ENCODE assay signal across 11 cellular contexts in genomic region chr1:111628153-111628552, GRCh38. TPM values are rescaled to one million over a fixed set of nuclear protein-coding genes. Genes with fewer than 3 reads are reported as not detected.
A peak's percentile ranks its signal among the peaks of the same experiment; 100 is the strongest.
DNase-seq lines count a peak whose midpoint lies in the region; ATAC-seq, FAIRE-seq and TF ChIP-seq lines count a peak whose summit lies in the region.
"Had no signal": no experiment of that assay in that cellular context is flagged by ENCODE, and none has a peak within 500 bp of the region (broad histone marks: within the 10 kb centered on the region; RNA-seq: fewer than 3 reads in every experiment).

No MANE protein-coding gene starts in this region.

- peaks cover 0 to 33% (median 8%) of the 10 kb centered on the region in 11 experiments; a peak in 10 of 22 replicates for H3K36me3 ChIP-seq in BLaER1 treated with 17β-estradiol and CSF1 and Interleukin-3, amounts not matched to agents 10 nM and 100 nM
- no peaks in the 10 kb centered on the region for H3K36me3 ChIP-seq in mesendoderm (ENCODE audit: control insufficient read depth, insufficient read depth, low read length)
- H3K36me3 ChIP-seq in gastrocnemius medialis: no peaks in the 10 kb centered on the region
- no peaks in the 10 kb centered on the region for H3K36me3 ChIP-seq in brain microvascular endothelial cell (replicated peaks)
- H3K36me3 ChIP-seq: prostate gland had no signal

- intact Hi-C loops in activated T-helper 1 cell treated with anti-CD3 and anti-CD28 coated beads, Interleukin-12 subunit alpha, Interleukin-12 subunit beta, Interleukin-2, Interleukin-4 antibody, amounts not matched to agents 30 ng/mL and 10 ng/mL and 1 ng/mL, durations not matched to agents 14 hours and 24 hours and 36 hours (cut with micrococcal nuclease): loop anchor here (5.0 kb wide), 1 partner anchor 84 kb away; no protein-coding TSS in a partner anchor
- intact Hi-C loops in gastrocnemius medialis (cut with DNase I; ENCODE audit: low total_unique reads): no loop called here

- H3K9ac ChIP-seq in BLaER1 treated with 17β-estradiol and CSF1 and Interleukin-3, amounts not matched to agents 10 nM and 100 nM: no peak overlapping the region
- H3K9ac ChIP-seq in mesendoderm (ENCODE audit: low read length): no peak overlapping the region

- no peaks in the 10 kb centered on the region for H3K27me3 ChIP-seq in BLaER1 treated with 17β-estradiol and CSF1 and Interleukin-3, amounts not matched to agents 10 nM and 100 nM
- no peaks in the 10 kb centered on the region for H3K27me3 ChIP-seq in mesendoderm (ENCODE audit: insufficient read depth, low read length, poor library complexity)
- H3K27me3 ChIP-seq in gastrocnemius medialis: no peaks in the 10 kb centered on the region
- H3K27me3 ChIP-seq in brain microvascular endothelial cell (replicated peaks): no peaks in the 10 kb centered on the region

- no peak for DNase-seq in H54 (ENCODE audit: insufficient read length, low spot score)
- DNase-seq in activated T-helper 1 cell treated with anti-CD3 and anti-CD28 coated beads, Interleukin-12 subunit alpha, Interleukin-12 subunit beta, Interleukin-2, Interleukin-4 antibody, amounts not matched to agents 30 ng/mL and 10 ng/mL and 1 ng/mL, durations not matched to agents 14 hours and 24 hours and 36 hours (ENCODE audit: low spot score): no peak
- peak; percentile 25 for DNase-seq in mesendoderm
- no peak for DNase-seq in gastrocnemius medialis
- no peak for DNase-seq in brain microvascular endothelial cell
- no peak for DNase-seq in endothelial cell (ENCODE audit: low spot score)
- DNase-seq: cerebellar nuclear complex, T-helper 9 cell had no signal

- H3K18ac ChIP-seq in mesendoderm (ENCODE audit: low read length): no peak overlapping the region

- H3K27ac Mint-ChIP-seq in activated T-helper 1 cell treated with anti-CD3 and anti-CD28 coated beads, Interleukin-12 subunit alpha, Interleukin-12 subunit beta, Interleukin-2, Interleukin-4 antibody, amounts not matched to agents 30 ng/mL and 10 ng/mL and 1 ng/mL, durations not matched to agents 14 hours and 24 hours and 36 hours: peak overlapping the region; percentile 75
- no peak overlapping the region for H3K27ac Mint-ChIP-seq in endothelial cell (ENCODE audit: unreplicated experiment)

- H2BK15ac ChIP-seq in mesendoderm (replicated peaks; ENCODE audit: low read depth): no peak overlapping the region

- no peak overlapping the region for H2BK120ac ChIP-seq in mesendoderm (ENCODE audit: low read depth, low read length)

- no peaks in the 10 kb centered on the region for H3K9me3 ChIP-seq in BLaER1 treated with 17β-estradiol and CSF1 and Interleukin-3, amounts not matched to agents 10 nM and 100 nM (replicated peaks in 1 of 11)
- H3K9me3 ChIP-seq in gastrocnemius medialis: no peaks in the 10 kb centered on the region
- H3K9me3 ChIP-seq: prostate gland had no signal

- peak overlapping the region; percentile 63 for H3K4me3 Mint-ChIP-seq in activated T-helper 1 cell treated with anti-CD3 and anti-CD28 coated beads, Interleukin-12 subunit alpha, Interleukin-12 subunit beta, Interleukin-2, Interleukin-4 antibody, amounts not matched to agents 30 ng/mL and 10 ng/mL and 1 ng/mL, durations not matched to agents 14 hours and 24 hours and 36 hours
- H3K4me3 Mint-ChIP-seq in endothelial cell (ENCODE audit: unreplicated experiment): no peak overlapping the region

- H3K56ac ChIP-seq in mesendoderm (ENCODE audit: low read length): no peak overlapping the region

- H2AK5ac ChIP-seq in mesendoderm (ENCODE audit: low read length): no peak overlapping the region

- WGBS in mesendoderm (ENCODE audit: extremely low coverage, insufficient coverage, low lambda C conversion rate): no CpG with 5 or more reads among the region's 2 CpGs

- peak overlapping the region in 10 of 11 experiments; percentile 4 to 51 (median 24); a peak in 11 of 22 replicates for H3K4me2 ChIP-seq in BLaER1 treated with 17β-estradiol and CSF1 and Interleukin-3, amounts not matched to agents 10 nM and 100 nM
- H3K4me2 ChIP-seq in mesendoderm (ENCODE audit: low read length): no peak overlapping the region

- H3K79me1 ChIP-seq in mesendoderm (ENCODE audit: low read length): peaks cover 10% of the 10 kb centered on the region

- H3K36me3 Mint-ChIP-seq in activated T-helper 1 cell treated with anti-CD3 and anti-CD28 coated beads, Interleukin-12 subunit alpha, Interleukin-12 subunit beta, Interleukin-2, Interleukin-4 antibody, amounts not matched to agents 30 ng/mL and 10 ng/mL and 1 ng/mL, durations not matched to agents 14 hours and 24 hours and 36 hours (ENCODE audit: low read depth): peaks cover 46% of the 10 kb centered on the region
- H3K36me3 Mint-ChIP-seq in endothelial cell (ENCODE audit: low read depth, unreplicated experiment): no peaks in the 10 kb centered on the region

- peaks cover 90% of the 10 kb centered on the region for H3K4me1 Mint-ChIP-seq in activated T-helper 1 cell treated with anti-CD3 and anti-CD28 coated beads, Interleukin-12 subunit alpha, Interleukin-12 subunit beta, Interleukin-2, Interleukin-4 antibody, amounts not matched to agents 30 ng/mL and 10 ng/mL and 1 ng/mL, durations not matched to agents 14 hours and 24 hours and 36 hours (ENCODE audit: low read depth)
- H3K4me1 Mint-ChIP-seq in endothelial cell (ENCODE audit: unreplicated experiment): peaks cover 7% of the 10 kb centered on the region

- H3K27ac ChIP-seq in BLaER1 treated with 17β-estradiol and CSF1 and Interleukin-3, amounts not matched to agents 10 nM and 100 nM: no peak overlapping the region
- H3K27ac ChIP-seq in mesendoderm (ENCODE audit: low read depth, low read length) (no peak overlapping the region), gastrocnemius medialis (no peak overlapping the region), brain microvascular endothelial cell (no peak overlapping the region)
- H3K27ac ChIP-seq: prostate gland had no signal

- in situ Hi-C loops in gastrocnemius medialis (cut with MboI; ENCODE audit: low sequenced_read_pairs in 4 of 4) (loop anchor here in 1 of 4 donors (10.0 kb wide), 1 partner anchor 123 kb away; the partner anchor contains the start of genes ADORA3 and TMIGD3), brain microvascular endothelial cell (cut with HindIII; ENCODE audit: low pct_ligation_motif_present, low sequenced_read_pairs) (no loop called here)

- H3K4me3 ChIP-seq in BLaER1 treated with 17β-estradiol and CSF1 and Interleukin-3, amounts not matched to agents 10 nM and 100 nM: no peak overlapping the region
- H3K4me3 ChIP-seq in mesendoderm (ENCODE audit: low read length) (no peak overlapping the region), gastrocnemius medialis (no peak overlapping the region), brain microvascular endothelial cell (ENCODE audit: low read depth, low read length) (no peak overlapping the region)
- H3K4me3 ChIP-seq: prostate gland had no signal

- TF ChIP-seq POLR2A in H54 (IDR thresholded peaks at IDR 0.05; ENCODE audit: low read depth, low read length): no peak
- TF ChIP-seq POLR2A in gastrocnemius medialis (IDR thresholded peaks at IDR 0.05): no peak

- no peak for TF ChIP-seq CTCF in gastrocnemius medialis (IDR thresholded peaks at IDR 0.05 in 4 of 5, conservative IDR thresholded peaks at IDR 0.05 in 1 of 5)
- TF ChIP-seq CTCF in brain microvascular endothelial cell (IDR thresholded peaks at IDR 0.05; ENCODE audit: low read depth, low read length, missing control alignments): no peak
- TF ChIP-seq CTCF in endothelial cell (IDR thresholded peaks at IDR 0.05; ENCODE audit: unreplicated experiment): no peak

- H4K8ac ChIP-seq in mesendoderm (ENCODE audit: low read depth, low read length): no peak overlapping the region

- no peak overlapping the region for H2BK5ac ChIP-seq in mesendoderm (ENCODE audit: low read length)

- ATAC-seq in HG02623 (IDR thresholded peaks at IDR 0.05; ENCODE audit: unreplicated experiment) (no peak), gastrocnemius medialis (no peak)

- H3K4ac ChIP-seq in mesendoderm (ENCODE audit: low read depth, low read length): no peak overlapping the region

- H3K23ac ChIP-seq in mesendoderm (ENCODE audit: low read length): no peak overlapping the region

- no peaks in the 10 kb centered on the region for H3K9me3 Mint-ChIP-seq in activated T-helper 1 cell treated with anti-CD3 and anti-CD28 coated beads, Interleukin-12 subunit alpha, Interleukin-12 subunit beta, Interleukin-2, Interleukin-4 antibody, amounts not matched to agents 30 ng/mL and 10 ng/mL and 1 ng/mL, durations not matched to agents 14 hours and 24 hours and 36 hours
- H3K9me3 Mint-ChIP-seq in endothelial cell (ENCODE audit: unreplicated experiment): no peaks in the 10 kb centered on the region

- H4K5ac ChIP-seq in mesendoderm (ENCODE audit: low read length): no peak overlapping the region

- H4K20me1 ChIP-seq in BLaER1 treated with 17β-estradiol and CSF1 and Interleukin-3, amounts not matched to agents 10 nM and 100 nM: peaks cover 47 to 100% (median 91%) of the 10 kb centered on the region in 11 experiments

- peaks cover 23% of the 10 kb centered on the region for H3K79me2 ChIP-seq in mesendoderm (ENCODE audit: control insufficient read depth, insufficient read depth, low read length)

- FAIRE-seq in H54 (lab: Jason Lieb, UNC): peak; percentile 11

- H3K4me1 ChIP-seq in BLaER1 treated with 17β-estradiol and CSF1 and Interleukin-3, amounts not matched to agents 10 nM and 100 nM: peaks cover 18 to 85% (median 32%) of the 10 kb centered on the region in 10 experiments
- no peaks in the 10 kb centered on the region for H3K4me1 ChIP-seq in mesendoderm (ENCODE audit: control insufficient read depth, low read depth, low read length)
- H3K4me1 ChIP-seq in gastrocnemius medialis: peaks cover 52 to 53% of the 10 kb centered on the region in 2 donors
- H3K4me1 ChIP-seq: prostate gland had no signal

- no peaks in the 10 kb centered on the region for H3K27me3 Mint-ChIP-seq in activated T-helper 1 cell treated with anti-CD3 and anti-CD28 coated beads, Interleukin-12 subunit alpha, Interleukin-12 subunit beta, Interleukin-2, Interleukin-4 antibody, amounts not matched to agents 30 ng/mL and 10 ng/mL and 1 ng/mL, durations not matched to agents 14 hours and 24 hours and 36 hours (ENCODE audit: insufficient read depth)
- no peaks in the 10 kb centered on the region for H3K27me3 Mint-ChIP-seq in endothelial cell (ENCODE audit: unreplicated experiment)

RNA-seq across cellular contexts. Expression of gene RAP1A, which starts 8.6 kb away (rescaled TPM):
- 326 and 348 TPM in 2 replicates for total RNA-seq in activated T-helper 1 cell treated with anti-CD3 and anti-CD28 coated beads, Interleukin-12 subunit alpha, Interleukin-12 subunit beta, Interleukin-2, Interleukin-4 antibody, amounts not matched to agents 30 ng/mL and 10 ng/mL and 1 ng/mL, durations not matched to agents 14 hours and 24 hours and 36 hours
- polyA plus RNA-seq in mesendoderm (2013, experiment 1 of 2): 46.5 TPM
- polyA plus RNA-seq in mesendoderm (2013, experiment 2 of 2): 49.2 TPM
- total RNA-seq in gastrocnemius medialis: 10 to 100 TPM; 49.4 to 72.1 (median 57.9) TPM
- 41.7 TPM for total RNA-seq in endothelial cell (ENCODE audit: unreplicated experiment)
